1 cellular context compared by ENCODE assay signal in the genomic region with DNA sequence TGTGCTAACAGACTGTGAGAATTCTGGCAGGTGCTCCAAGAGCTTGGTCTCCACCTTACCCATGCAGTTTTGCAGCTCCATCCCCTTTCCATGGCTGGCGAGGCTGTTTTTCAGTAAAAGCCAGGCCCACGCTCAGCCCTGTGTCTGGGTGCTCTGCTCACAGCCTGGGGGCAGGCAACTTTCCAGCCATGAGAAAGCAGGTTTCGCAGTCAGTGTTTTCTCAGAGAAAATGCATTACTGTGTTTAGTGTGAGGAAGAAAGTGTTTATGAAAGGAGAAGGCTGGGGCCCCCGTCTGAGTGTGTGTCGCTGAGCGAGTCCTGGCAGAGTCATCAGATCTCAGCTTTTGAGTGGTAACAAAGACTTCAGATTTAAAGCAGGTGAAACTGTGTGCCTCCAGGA.
TF ChIP-seq lines count a peak whose summit lies in the region.

No MANE protein-coding gene starts in this region.

TF ChIP-seq in H1, 55 proteins besides CTCF, POLR2A, EP300 and RAD21 (continued from another document):
- TF ChIP-seq SAP30 (IDR thresholded peaks at IDR 0.05; ENCODE audit: insufficient read depth, insufficient replicate concordance, low read length): no peak
- TF ChIP-seq, protein P1, sequence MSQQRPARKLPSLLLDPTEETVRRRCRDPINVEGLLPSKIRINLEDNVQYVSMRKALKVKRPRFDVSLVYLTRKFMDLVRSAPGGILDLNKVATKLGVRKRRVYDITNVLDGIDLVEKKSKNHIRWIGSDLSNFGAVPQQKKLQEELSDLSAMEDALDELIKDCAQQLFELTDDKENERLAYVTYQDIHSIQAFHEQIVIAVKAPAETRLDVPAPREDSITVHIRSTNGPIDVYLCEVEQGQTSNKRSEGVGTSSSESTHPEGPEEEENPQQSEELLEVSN (IDR thresholded peaks at IDR 0.05): no peak
- no peak for TF ChIP-seq ATF2 (IDR thresholded peaks at IDR 0.05; ENCODE audit: low read length)
- TF ChIP-seq CHD1 (IDR thresholded peaks at IDR 0.05; ENCODE audit: low read depth, low read length): no peak
- no peak for TF ChIP-seq SP4 (IDR thresholded peaks at IDR 0.05; ENCODE audit: low read length)
- no peak for TF ChIP-seq SRF (IDR thresholded peaks at IDR 0.05; ENCODE audit: low read depth, low read length)
- no peak for TF ChIP-seq SIRT6 (IDR thresholded peaks at IDR 0.05; ENCODE audit: low read length)
- TF ChIP-seq RNF2 (IDR thresholded peaks at IDR 0.05; ENCODE audit: borderline replicate concordance, low read depth, low read length, missing control alignments, poor library complexity, severe bottlenecking): no peak
- no peak for TF ChIP-seq CHD2 (IDR thresholded peaks at IDR 0.05; ENCODE audit: low read length)
- no peak for TF ChIP-seq SUZ12 (IDR thresholded peaks at IDR 0.05; ENCODE audit: low read length)
